9 cellular contexts compared by ENCODE assay signal in genomic region chr19:4373601-4374441, GRCh38. TPM values are rescaled to one million over a fixed set of nuclear protein-coding genes. Genes with fewer than 3 reads are reported as not detected.
DNase-seq lines count a peak whose midpoint lies in the region; ATAC-seq, FAIRE-seq and TF ChIP-seq lines count a peak whose summit lies in the region.
"Had no signal": no experiment of that assay in that cellular context is flagged by ENCODE, and none has a peak within 500 bp of the region (broad histone marks: within the 10 kb centered on the region; RNA-seq: fewer than 3 reads in every experiment).

No MANE protein-coding gene starts in this region.

- WGBS in pancreas, 2 donors, result 51 to 65% methylated on average over 24 of the region's 24 CpGs

- ATAC-seq in pancreas, result no peak
- no peak for ATAC-seq in GM19351 (IDR thresholded peaks at IDR 0.05; ENCODE audit: unreplicated experiment)
- no peak for ATAC-seq in GM21576 (IDR thresholded peaks at IDR 0.05; ENCODE audit: unreplicated experiment)

- DNase-seq in CD4-positive, alpha-beta memory T cell, result no peak
- DNase-seq in SW480 (ENCODE audit: low spot score), result peak; percentile 46
- peak; percentile 58 to 77 for DNase-seq in foreskin fibroblast
- DNase-seq in pancreas, result peak in 2 of 6 donors; percentile 20 to 52
- DNase-seq in NCI-H69 (lab: John Stamatoyannopoulos, UW), result no peak
- DNase-seq in GM12892 (ENCODE audit: insufficient read length), result no peak

- no peaks in the 10 kb centered on the region for H3K9me3 Mint-ChIP-seq in CD4-positive, alpha-beta memory T cell

- peaks cover 93% of the 10 kb centered on the region for H3K4me1 ChIP-seq in CD4-positive, alpha-beta memory T cell (ENCODE audit: insufficient read depth, low read length)
- H3K4me1 ChIP-seq in pancreas, result peaks cover 53 to 73% (median 73%) of the 10 kb centered on the region in 3 donors

- peaks cover 3 to 8% of the 10 kb centered on the region in 2 donors for H3K36me3 Mint-ChIP-seq in CD4-positive, alpha-beta memory T cell

- peaks cover 13 to 70% (median 45%) of the 10 kb centered on the region in 4 donors for H3K4me1 Mint-ChIP-seq in CD4-positive, alpha-beta memory T cell

- no peaks in the 10 kb centered on the region for H3K36me3 ChIP-seq in CD4-positive, alpha-beta memory T cell (ENCODE audit: insufficient read depth, low read length)
- no peaks in the 10 kb centered on the region for H3K36me3 ChIP-seq in pancreas

- no peaks in the 10 kb centered on the region for H3K27me3 Mint-ChIP-seq in CD4-positive, alpha-beta memory T cell

- H3K4me3 Mint-ChIP-seq in CD4-positive, alpha-beta memory T cell, result no peak overlapping the region

- no peak overlapping the region for H3K27ac ChIP-seq in CD4-positive, alpha-beta memory T cell (ENCODE audit: low read depth, low read length)
- peak overlapping the region; percentile 51 to 76 (median 68) for H3K27ac ChIP-seq in pancreas

- no peak for FAIRE-seq in pancreas (lab: Jason Lieb, UNC)
- no peak for FAIRE-seq in GM12892 (lab: Jason Lieb, UNC)
- FAIRE-seq: TTC549 had no signal

- no peak for TF ChIP-seq POLR2A in GM12892 (IDR thresholded peaks at IDR 0.05; ENCODE audit: low read depth, low read length)

- H3K4me3 ChIP-seq in CD4-positive, alpha-beta memory T cell (ENCODE audit: low read length in 2 of 2), result no peak overlapping the region
- H3K4me3 ChIP-seq in foreskin fibroblast (ENCODE audit: low read depth in 1 of 2, low read length in 2 of 2) (peak overlapping the region in 1 of 2 donors; percentile 2), pancreas (no peak overlapping the region)

- TF ChIP-seq CTCF in foreskin fibroblast (IDR thresholded peaks at IDR 0.05; ENCODE audit: low read depth, low read length) (no peak), pancreas (IDR thresholded peaks at IDR 0.05) (no peak)

- intact Hi-C loops in CD4-positive, alpha-beta memory T cell (cut with micrococcal nuclease), result no loop called here
- intact Hi-C loops in pancreas (cut with DNase I), result no loop called here

- H3K27me3 ChIP-seq in CD4-positive, alpha-beta memory T cell (ENCODE audit: insufficient read depth, low read length), result no peaks in the 10 kb centered on the region
- H3K27me3 ChIP-seq in pancreas, result no peaks in the 10 kb centered on the region

- H3K9me3 ChIP-seq in CD4-positive, alpha-beta memory T cell (ENCODE audit: control insufficient read depth in 1 of 2, low read length in 2 of 2), result no peaks in the 10 kb centered on the region
- no peaks in the 10 kb centered on the region for H3K9me3 ChIP-seq in pancreas

- peak overlapping the region in 6 of 7 donors; percentile 24 to 89 (median 80) for H3K27ac Mint-ChIP-seq in CD4-positive, alpha-beta memory T cell

- CTCF ChIA-PET in CD4-positive, alpha-beta memory T cell (lab: Charles Lee; ENCODE audit: partially characterized antibody), result interaction anchor here (1.8 to 4.0 kb wide), 2 partner anchors 21 to 27 kb away, joined by 9 to 15 read pairs (median 10); partner anchors contain the start of gene SH3GL1

- POLR2A ChIA-PET in CD4-positive, alpha-beta memory T cell (lab: Charles Lee; ENCODE audit: partially characterized antibody), result interaction anchor here (1.6 kb wide), 1 partner anchor 21 kb away, joined by 4 read pairs; no protein-coding TSS in a partner anchor

RNA-seq across cellular contexts. Expression of gene SH3GL1, which starts 26.5 kb away (rescaled TPM):
- total RNA-seq in CD4-positive, alpha-beta memory T cell, result 10 to 100 TPM; 40.1 to 45.6 TPM
- 10 to 100 TPM; 19.7 to 28.2 TPM for polyA plus RNA-seq in CD4-positive, alpha-beta memory T cell
- 10 to 100 TPM; 25.9 to 31.1 (median 27.5) TPM for total RNA-seq in pancreas
- 10 to 100 TPM; 27.1 to 34.2 TPM for polyA plus RNA-seq in pancreas
- 20.0 TPM for polyA plus RNA-seq in GM12892 (2012; ENCODE audit: missing spikeins)

RNA-seq across cellular contexts. Expression of gene CHAF1A, which starts 28.6 kb away (rescaled TPM):
- 10 to 100 TPM; 13.9 to 18.1 TPM for total RNA-seq in CD4-positive, alpha-beta memory T cell
- polyA plus RNA-seq in CD4-positive, alpha-beta memory T cell, result 1 to 10 TPM; 2.8 to 4.5 TPM
- total RNA-seq in pancreas, result 1 to 10 TPM; 2.8 to 5.0 (median 3.9) TPM
- 1 to 10 TPM; 3.8 to 4.3 TPM for polyA plus RNA-seq in pancreas
- polyA plus RNA-seq in GM12892 (2012; ENCODE audit: missing spikeins), result 26.9 TPM

RNA-seq across cellular contexts. Expression of gene MPND, which starts 30.5 kb away (rescaled TPM):
- total RNA-seq in CD4-positive, alpha-beta memory T cell, result 10 to 100 TPM; 24.7 to 27.0 TPM
- polyA plus RNA-seq in CD4-positive, alpha-beta memory T cell, result 1 to 10 TPM; 3.5 to 9.2 TPM
- 10 to 100 TPM; 11.8 to 20.0 (median 14.9) TPM for total RNA-seq in pancreas
- polyA plus RNA-seq in pancreas, result 10 to 100 TPM; 16.7 to 18.9 TPM
- 14.4 TPM for polyA plus RNA-seq in GM12892 (2012; ENCODE audit: missing spikeins)

RNA-seq across cellular contexts. Expression of gene STAP2, which starts 35.2 kb away (rescaled TPM):
- total RNA-seq in CD4-positive, alpha-beta memory T cell, result 1 to 10 TPM in 1 of 2 experiments, under 1 TPM in 1; 0.86 to 2.4 TPM
- polyA plus RNA-seq in CD4-positive, alpha-beta memory T cell, result 1 to 10 TPM; 2.1 to 2.6 TPM
- 10 to 100 TPM; 17.4 to 45.4 (median 23.3) TPM for total RNA-seq in pancreas
- 10 to 100 TPM; 46.6 to 65.5 TPM for polyA plus RNA-seq in pancreas
- 9.8 TPM for polyA plus RNA-seq in GM12892 (2012; ENCODE audit: missing spikeins)

Comparison
In these comparisons a context has a peak if more than half of its experiments do, and no peak if none do; other contexts are left out.
1. DNase-seq: peak in SW480 (single experiment) and foreskin fibroblast (2 of 2); none in CD4-positive, alpha-beta memory T cell (0 of 5), NCI-H69 (single experiment) and GM12892 (single experiment).